1 cellular context compared by ENCODE assay signal in the genomic region with DNA sequence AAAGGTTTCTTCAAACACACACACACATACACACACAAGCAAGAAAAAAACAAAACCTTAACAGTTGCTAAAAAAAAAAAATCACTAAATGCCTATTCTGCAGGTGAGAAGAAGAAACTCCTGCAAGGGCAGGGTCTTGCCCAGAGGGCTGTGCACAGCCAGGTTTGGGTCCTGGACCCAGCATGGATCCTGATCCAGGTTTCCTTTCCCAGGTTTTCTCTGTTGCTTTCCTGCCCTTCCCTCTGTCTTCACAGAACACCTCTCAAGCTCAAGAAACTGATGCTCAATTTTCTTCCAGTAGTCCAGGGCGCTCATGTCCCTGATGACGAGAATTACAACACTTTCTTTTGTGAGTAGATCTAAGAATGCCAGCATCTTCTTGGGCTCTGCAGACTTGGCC.
TF ChIP-seq lines count a peak whose summit lies in the region.

No MANE protein-coding gene starts in this region.

TF ChIP-seq in HepG2, 621 proteins besides CTCF, POLR2A, EP300 and RAD21:
- TF ChIP-seq, protein P1, sequence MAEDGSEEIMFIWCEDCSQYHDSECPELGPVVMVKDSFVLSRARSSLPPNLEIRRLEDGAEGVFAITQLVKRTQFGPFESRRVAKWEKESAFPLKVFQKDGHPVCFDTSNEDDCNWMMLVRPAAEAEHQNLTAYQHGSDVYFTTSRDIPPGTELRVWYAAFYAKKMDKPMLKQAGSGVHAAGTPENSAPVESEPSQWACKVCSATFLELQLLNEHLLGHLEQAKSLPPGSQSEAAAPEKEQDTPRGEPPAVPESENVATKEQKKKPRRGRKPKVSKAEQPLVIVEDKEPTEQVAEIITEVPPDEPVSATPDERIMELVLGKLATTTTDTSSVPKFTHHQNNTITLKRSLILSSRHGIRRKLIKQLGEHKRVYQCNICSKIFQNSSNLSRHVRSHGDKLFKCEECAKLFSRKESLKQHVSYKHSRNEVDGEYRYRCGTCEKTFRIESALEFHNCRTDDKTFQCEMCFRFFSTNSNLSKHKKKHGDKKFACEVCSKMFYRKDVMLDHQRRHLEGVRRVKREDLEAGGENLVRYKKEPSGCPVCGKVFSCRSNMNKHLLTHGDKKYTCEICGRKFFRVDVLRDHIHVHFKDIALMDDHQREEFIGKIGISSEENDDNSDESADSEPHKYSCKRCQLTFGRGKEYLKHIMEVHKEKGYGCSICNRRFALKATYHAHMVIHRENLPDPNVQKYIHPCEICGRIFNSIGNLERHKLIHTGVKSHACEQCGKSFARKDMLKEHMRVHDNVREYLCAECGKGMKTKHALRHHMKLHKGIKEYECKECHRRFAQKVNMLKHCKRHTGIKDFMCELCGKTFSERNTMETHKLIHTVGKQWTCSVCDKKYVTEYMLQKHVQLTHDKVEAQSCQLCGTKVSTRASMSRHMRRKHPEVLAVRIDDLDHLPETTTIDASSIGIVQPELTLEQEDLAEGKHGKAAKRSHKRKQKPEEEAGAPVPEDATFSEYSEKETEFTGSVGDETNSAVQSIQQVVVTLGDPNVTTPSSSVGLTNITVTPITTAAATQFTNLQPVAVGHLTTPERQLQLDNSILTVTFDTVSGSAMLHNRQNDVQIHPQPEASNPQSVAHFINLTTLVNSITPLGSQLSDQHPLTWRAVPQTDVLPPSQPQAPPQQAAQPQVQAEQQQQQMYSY (CRISPR knock-in tag; IDR thresholded peaks at IDR 0.05), result peak; percentile 95
- TF ChIP-seq CC2D1A (CRISPR knock-in tag; IDR thresholded peaks at IDR 0.05) (no peak), REXO4 (CRISPR knock-in tag; IDR thresholded peaks at IDR 0.05; ENCODE audit: borderline replicate concordance) (no peak)
- TF ChIP-seq, protein P2, sequence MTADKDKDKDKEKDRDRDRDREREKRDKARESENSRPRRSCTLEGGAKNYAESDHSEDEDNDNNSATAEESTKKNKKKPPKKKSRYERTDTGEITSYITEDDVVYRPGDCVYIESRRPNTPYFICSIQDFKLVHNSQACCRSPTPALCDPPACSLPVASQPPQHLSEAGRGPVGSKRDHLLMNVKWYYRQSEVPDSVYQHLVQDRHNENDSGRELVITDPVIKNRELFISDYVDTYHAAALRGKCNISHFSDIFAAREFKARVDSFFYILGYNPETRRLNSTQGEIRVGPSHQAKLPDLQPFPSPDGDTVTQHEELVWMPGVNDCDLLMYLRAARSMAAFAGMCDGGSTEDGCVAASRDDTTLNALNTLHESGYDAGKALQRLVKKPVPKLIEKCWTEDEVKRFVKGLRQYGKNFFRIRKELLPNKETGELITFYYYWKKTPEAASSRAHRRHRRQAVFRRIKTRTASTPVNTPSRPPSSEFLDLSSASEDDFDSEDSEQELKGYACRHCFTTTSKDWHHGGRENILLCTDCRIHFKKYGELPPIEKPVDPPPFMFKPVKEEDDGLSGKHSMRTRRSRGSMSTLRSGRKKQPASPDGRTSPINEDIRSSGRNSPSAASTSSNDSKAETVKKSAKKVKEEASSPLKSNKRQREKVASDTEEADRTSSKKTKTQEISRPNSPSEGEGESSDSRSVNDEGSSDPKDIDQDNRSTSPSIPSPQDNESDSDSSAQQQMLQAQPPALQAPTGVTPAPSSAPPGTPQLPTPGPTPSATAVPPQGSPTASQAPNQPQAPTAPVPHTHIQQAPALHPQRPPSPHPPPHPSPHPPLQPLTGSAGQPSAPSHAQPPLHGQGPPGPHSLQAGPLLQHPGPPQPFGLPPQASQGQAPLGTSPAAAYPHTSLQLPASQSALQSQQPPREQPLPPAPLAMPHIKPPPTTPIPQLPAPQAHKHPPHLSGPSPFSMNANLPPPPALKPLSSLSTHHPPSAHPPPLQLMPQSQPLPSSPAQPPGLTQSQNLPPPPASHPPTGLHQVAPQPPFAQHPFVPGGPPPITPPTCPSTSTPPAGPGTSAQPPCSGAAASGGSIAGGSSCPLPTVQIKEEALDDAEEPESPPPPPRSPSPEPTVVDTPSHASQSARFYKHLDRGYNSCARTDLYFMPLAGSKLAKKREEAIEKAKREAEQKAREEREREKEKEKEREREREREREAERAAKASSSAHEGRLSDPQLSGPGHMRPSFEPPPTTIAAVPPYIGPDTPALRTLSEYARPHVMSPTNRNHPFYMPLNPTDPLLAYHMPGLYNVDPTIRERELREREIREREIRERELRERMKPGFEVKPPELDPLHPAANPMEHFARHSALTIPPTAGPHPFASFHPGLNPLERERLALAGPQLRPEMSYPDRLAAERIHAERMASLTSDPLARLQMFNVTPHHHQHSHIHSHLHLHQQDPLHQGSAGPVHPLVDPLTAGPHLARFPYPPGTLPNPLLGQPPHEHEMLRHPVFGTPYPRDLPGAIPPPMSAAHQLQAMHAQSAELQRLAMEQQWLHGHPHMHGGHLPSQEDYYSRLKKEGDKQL (CRISPR knock-in tag; IDR thresholded peaks at IDR 0.05; ENCODE audit: low read depth), result no peak
TF ChIP-seq in HepG2: peak in this region for 1.
